8 cellular contexts compared by ENCODE assay signal in the genomic region with DNA sequence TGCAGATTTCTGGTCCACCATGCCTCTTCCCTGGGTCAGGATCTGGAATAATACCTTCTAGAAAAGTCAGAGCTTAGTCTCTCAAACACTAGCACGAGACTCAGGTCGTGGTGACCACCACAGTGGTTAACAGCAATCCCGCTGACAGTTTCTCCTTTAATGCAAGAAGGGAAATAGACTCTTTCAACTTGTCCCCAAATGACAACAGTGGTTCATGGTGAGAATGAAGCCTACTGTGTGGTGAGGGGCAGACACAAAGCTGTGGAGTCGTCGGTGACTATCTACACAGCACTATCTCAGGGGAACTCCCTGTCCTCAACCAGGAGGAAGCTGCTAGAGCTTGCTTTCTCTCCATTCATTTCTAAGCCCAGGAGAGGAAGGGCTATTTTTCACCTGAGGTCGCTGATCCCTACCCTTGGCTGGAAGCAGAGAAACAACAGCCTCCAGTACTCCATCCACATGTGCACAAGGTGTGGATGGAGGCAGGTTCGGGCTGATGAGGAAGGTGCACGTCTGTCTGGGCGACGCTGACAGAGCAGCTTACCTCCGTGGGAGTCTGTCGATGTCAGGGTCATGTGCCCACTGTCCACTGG.
A peak's percentile ranks its signal among the peaks of the same experiment; 100 is the strongest.
DNase-seq lines count a peak whose midpoint lies in the region; ATAC-seq and TF ChIP-seq lines count a peak whose summit lies in the region.

No MANE protein-coding gene starts in this region.

- peaks cover 31% of the 10 kb centered on the region for H3K4me1 ChIP-seq in A673 (ENCODE audit: insufficient read depth, low read length, poor library complexity, severe bottlenecking)

- ATAC-seq in GM19023 (IDR thresholded peaks at IDR 0.05; ENCODE audit: unreplicated experiment), result peak; percentile 50
- peak; percentile 48 for ATAC-seq in HG03097 (IDR thresholded peaks at IDR 0.05; ENCODE audit: low FRiP score, unreplicated experiment)

- intact Hi-C loops in A673 (cut with micrococcal nuclease; ENCODE audit: unreplicated experiment), result no loop called here

- H3K27ac ChIP-seq in AG04450 (ENCODE audit: low read depth, low read length) (peak overlapping the region; percentile 49), coronary artery (peak overlapping the region; percentile 67 to 78), A673 (ENCODE audit: low read depth, low read length, poor library complexity, severe bottlenecking) (no peak overlapping the region), substantia nigra (ENCODE audit: low read depth, low read length, poor library complexity, severe bottlenecking) (no peak overlapping the region)

- CTCF ChIA-PET in AG04450 (lab: Charles Lee), result interaction anchor here (1.8 kb wide), 1 partner anchor 149 kb away, joined by 8 read pairs; no protein-coding TSS in a partner anchor
- CTCF ChIA-PET in A673 (lab: Charles Lee), result no interaction called here

- TF ChIP-seq CTCF in AG04450 (IDR thresholded peaks at IDR 0.05; ENCODE audit: low read depth, low read length) (no peak), coronary artery (IDR thresholded peaks at IDR 0.05) (no peak), A673 (conservative IDR thresholded peaks at IDR 0.05; ENCODE audit: low read depth, low read length) (no peak)

- H3K4me3 ChIP-seq in AG04450 (ENCODE audit: low read depth, low read length) (no peak overlapping the region), coronary artery (peak overlapping the region; percentile 54), A673 (ENCODE audit: low read depth, low read length, poor library complexity, severe bottlenecking) (no peak overlapping the region)

- DNase-seq in AG04450 (ENCODE audit: low read depth, low spot score) (no peak), coronary artery (ENCODE audit: low spot score) (no peak), A673 (ENCODE audit: low spot score) (no peak), substantia nigra (lab: John Stamatoyannopoulos, UW) (no peak), SIG-M5 treated with dmso at 0.1 percent for 504 hours (lab: John Stamatoyannopoulos, UW; ENCODE audit: unreplicated experiment) (no peak)
- DNase-seq in stimulated activated CD4-positive, alpha-beta T cell treated with anti-CD3 and anti-CD28 coated beads, Interleukin-15, amount 100 ng/mL, for 24 hours, result no peak

- POLR2A ChIA-PET in AG04450 (lab: Yijun Ruan, JAX), result interaction anchor here (0.6 kb wide), 1 partner anchor 22 kb away, joined by 5 read pairs; no protein-coding TSS in a partner anchor
- POLR2A ChIA-PET in A673 (lab: Charles Lee; ENCODE audit: low non-redundant PET), result no interaction called here

- H3K27me3 ChIP-seq in AG04450 (ENCODE audit: control insufficient read depth, insufficient read depth, low read length), result no peaks in the 10 kb centered on the region
- H3K27me3 ChIP-seq in A673 (replicated peaks; ENCODE audit: insufficient read depth, low read depth, low read length, poor library complexity), result no peaks in the 10 kb centered on the region

- H3K36me3 ChIP-seq in A673 (ENCODE audit: insufficient read depth, low read length, poor library complexity, severe bottlenecking), result no peaks in the 10 kb centered on the region

- BruUV-seq in A673 (replicated peaks; lab: Mats Ljungman, UMichigan), result no TSS peak

- H3K9me3 ChIP-seq in AG04450 (ENCODE audit: control insufficient read depth, insufficient read depth, low read length), result no peaks in the 10 kb centered on the region
- no peaks in the 10 kb centered on the region for H3K9me3 ChIP-seq in A673 (ENCODE audit: low read depth, low read length, poor library complexity, severe bottlenecking)

Comparison
In these comparisons a context has a peak if more than half of its experiments do, and no peak if none do; other contexts are left out.
1. H3K27ac ChIP-seq: peak in AG04450 (single experiment) and coronary artery (2 of 2); none in A673 (single experiment) and substantia nigra (single experiment).